ENCODE assay signal across 8 cellular contexts in the genomic region with DNA sequence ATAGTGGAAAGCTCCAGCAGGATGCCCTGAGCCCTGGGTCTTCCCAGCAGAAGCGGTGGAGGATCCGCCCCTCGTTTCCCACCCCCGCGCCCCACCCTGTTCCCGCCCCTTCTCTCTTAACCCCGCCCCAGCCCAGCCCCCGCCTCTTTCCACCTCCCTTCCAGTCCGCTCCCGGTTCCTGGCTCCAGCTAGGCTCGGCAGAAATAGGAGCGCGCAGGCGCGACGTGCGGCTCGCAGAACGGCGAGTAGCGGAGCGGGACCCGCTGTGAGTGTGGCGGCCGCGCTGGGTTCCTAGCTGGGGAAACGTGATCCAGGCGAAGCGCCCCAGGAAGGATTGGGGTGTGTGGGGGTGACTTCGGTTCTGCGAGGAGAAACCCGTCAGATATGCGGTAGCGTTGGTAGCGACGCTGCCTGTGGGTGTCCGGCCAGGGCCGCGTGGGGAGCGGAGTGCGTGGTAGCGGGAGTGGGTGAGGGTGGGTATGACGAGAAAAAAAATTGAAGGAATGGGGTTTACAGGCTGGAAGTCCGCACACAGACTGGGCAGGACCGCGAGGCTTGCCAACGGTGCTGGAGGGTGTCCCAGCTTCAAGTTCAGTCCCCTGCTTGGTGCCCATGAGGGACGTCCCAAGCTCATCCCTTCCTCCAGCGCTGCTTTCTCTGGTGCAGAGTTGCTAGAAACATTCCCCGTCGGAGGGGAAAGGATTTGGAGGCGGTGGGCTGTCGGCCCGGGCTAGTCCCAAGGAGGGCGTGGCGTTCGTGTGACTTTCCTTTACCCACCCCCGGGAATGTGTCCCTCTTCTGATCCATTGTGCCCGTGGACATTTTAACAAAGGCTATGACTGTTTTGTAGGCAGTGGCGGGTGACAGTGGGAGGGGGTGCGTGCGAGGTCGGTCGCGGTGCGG. TPM values are rescaled to one million over a fixed set of nuclear protein-coding genes. Genes with fewer than 3 reads are reported as not detected.
DNase-seq lines count a peak whose midpoint lies in the region; ATAC-seq and TF ChIP-seq lines count a peak whose summit lies in the region.

PRRG1 (plus strand) TSS at position 234 of the 903 bp plus-strand sequence. CDS start 56,886 bp downstream, outside the sequence.

- DNase-seq in AG10803 (ENCODE audit: low read depth) = peak; percentile 79
- DNase-seq in HT1080 (ENCODE audit: low read depth) = peak; percentile 56
- peak; percentile 56 for DNase-seq in SK-N-DZ (ENCODE audit: low spot score)
- DNase-seq in epithelial cell of prostate (ENCODE audit: low read depth, low spot score) = peak; percentile 24
- peak; percentile 80 for DNase-seq in medulla oblongata (ENCODE audit: extremely low spot score)
- peak; percentile 68 for DNase-seq in stromal cell of bone marrow (ENCODE audit: low read depth)
- no peak for DNase-seq in HuH-7.5 (ENCODE audit: low spot score)

- TF ChIP-seq CTCF in AG10803 (conservative IDR thresholded peaks at IDR 0.05; ENCODE audit: low read length) = no peak

- ATAC-seq in GM19463 (IDR thresholded peaks at IDR 0.05; ENCODE audit: unreplicated experiment) = no peak

- H3K4me3 ChIP-seq in AG10803 (ENCODE audit: low read length) = peak within 1 kb of the TSS; percentile 79

- peak within 1 kb of the TSS; percentile 52 for H3K27ac ChIP-seq in epithelial cell of prostate

RNA-seq across cellular contexts. Expression of gene PRRG1, which starts in this region (rescaled TPM):
- 9.9 and 13.7 TPM in 2 replicates for total RNA-seq in HT1080 (2014; rRNA removed; shearing (Covaris generic))
- 11.0 and 15.7 TPM in 2 replicates for polyA plus RNA-seq in HT1080 (2015; cell fraction: cytosol; rRNA removed)
- 13.1 and 16.0 TPM in 2 replicates for polyA plus RNA-seq in HT1080 (2015; cell fraction: nucleus; rRNA removed)
- 2.5 and 3.6 TPM in 2 replicates for polyA plus RNA-seq in SK-N-DZ (2014; cell fraction: cytosol; rRNA removed)
- 1.5 and 2.1 TPM in 2 replicates for polyA plus RNA-seq in SK-N-DZ (2014; cell fraction: nucleus; rRNA removed)
